ENCODE assay signal across 22 cellular contexts in genomic region chr7:92043098-92043497, GRCh38.
DNase-seq lines count a peak whose midpoint lies in the region; ATAC-seq, FAIRE-seq and TF ChIP-seq lines count a peak whose summit lies in the region.
"Had no signal": no experiment of that assay in that cellular context is flagged by ENCODE, and none has a peak within 500 bp of the region (broad histone marks: within the 10 kb centered on the region; RNA-seq: fewer than 3 reads in every experiment).

No MANE protein-coding gene starts in this region.

- H3K9me3 ChIP-seq in BLaER1 treated with 17β-estradiol and CSF1 and Interleukin-3, amounts not matched to agents 10 nM and 100 nM (replicated peaks in 1 of 11) = peaks cover 0 to 14% (median 0%) of the 10 kb centered on the region in 11 experiments; a peak in 1 of 22 replicates
- H3K9me3 ChIP-seq in K562 (replicated peaks; ENCODE audit: control insufficient read depth, insufficient read depth, low read depth, low read length) (no peaks in the 10 kb centered on the region), hepatocyte (ENCODE audit: low read depth) (no peaks in the 10 kb centered on the region), gastrocnemius medialis (no peaks in the 10 kb centered on the region), neural progenitor cell (ENCODE audit: low read depth) (no peaks in the 10 kb centered on the region)
- H3K9me3 ChIP-seq: SJSA1 had no signal

- TF ChIP-seq POLR2A in K562 (conservative IDR thresholded peaks at IDR 0.05) = no peak
- no peak for TF ChIP-seq POLR2A in gastrocnemius medialis (IDR thresholded peaks at IDR 0.05)

- no peaks in the 10 kb centered on the region for H3K27me3 Mint-ChIP-seq in activated CD4-positive, alpha-beta T cell treated with anti-CD3 and anti-CD28 coated beads, Interleukin-2, amount 10 ng/mL, durations not matched to agents 7 days and 5 days
- no peaks in the 10 kb centered on the region for H3K27me3 Mint-ChIP-seq in neural progenitor cell (ENCODE audit: insufficient read depth, low read depth)
- H3K27me3 Mint-ChIP-seq in T-helper 2 cell treated with Interferon-gamma antibody and Interleukin-4, amounts not matched to agents 5 μg/mL and 100 μg/mL, for 36 hours (ENCODE audit: low read depth) = no peaks in the 10 kb centered on the region
- H3K27me3 Mint-ChIP-seq: CD4-positive, CD25-positive, alpha-beta regulatory T cell had no signal

- H3K9me1 ChIP-seq in K562 (ENCODE audit: control insufficient read depth, insufficient read depth, low read length) = no peaks in the 10 kb centered on the region

- 88% methylated on average over 2 of the region's 2 CpGs for WGBS in K562 (ENCODE audit: insufficient coverage, low coverage, missing lambda C conversion rate)
- WGBS in hepatocyte (ENCODE audit: low lambda C conversion rate, missing lambda C conversion rate) = 93% methylated on average over 2 of the region's 2 CpGs

- peak overlapping the region in 8 of 11 experiments; percentile 33 to 73 (median 52); a peak in 13 of 22 replicates for H3K4me2 ChIP-seq in BLaER1 treated with 17β-estradiol and CSF1 and Interleukin-3, amounts not matched to agents 10 nM and 100 nM
- no peak overlapping the region for H3K4me2 ChIP-seq in K562 (ENCODE audit: insufficient read depth, low read length)
- H3K4me2 ChIP-seq in hepatocyte = peak overlapping the region; percentile 65
- no peak overlapping the region for H3K4me2 ChIP-seq in neural progenitor cell
- H3K4me2 ChIP-seq: GM23338 had no signal

- TF ChIP-seq CTCF in K562 (IDR thresholded peaks at IDR 0.05 in 2 of 3, conservative IDR thresholded peaks at IDR 0.05 in 1 of 3; ENCODE audit: insufficient read depth in 2 of 3, low read depth in 1 of 3, low read length in 3 of 3) (no peak), hepatocyte (IDR thresholded peaks at IDR 0.05; ENCODE audit: poor library complexity) (no peak), gastrocnemius medialis (IDR thresholded peaks at IDR 0.05 in 4 of 5, conservative IDR thresholded peaks at IDR 0.05 in 1 of 5) (no peak), neural progenitor cell (IDR thresholded peaks at IDR 0.05) (no peak)

- H3K36me3 ChIP-seq in BLaER1 treated with 17β-estradiol and CSF1 and Interleukin-3, amounts not matched to agents 10 nM and 100 nM = peaks cover 58 to 80% (median 68%) of the 10 kb centered on the region in 11 experiments
- H3K36me3 ChIP-seq in K562 (ENCODE audit: control insufficient read depth, insufficient read depth, low read length) (peaks cover 50% of the 10 kb centered on the region), hepatocyte (replicated peaks; ENCODE audit: insufficient read depth, low read depth) (no peaks in the 10 kb centered on the region), gastrocnemius medialis (peaks cover 0 to 32% of the 10 kb centered on the region in 2 donors), neural progenitor cell (peaks cover 29% of the 10 kb centered on the region)

- H3K9ac ChIP-seq in BLaER1 treated with 17β-estradiol and CSF1 and Interleukin-3, amounts not matched to agents 10 nM and 100 nM = no peak overlapping the region
- no peak overlapping the region for H3K9ac ChIP-seq in K562 (ENCODE audit: insufficient read depth in 1 of 2, low read depth in 2 of 2, low read length in 2 of 2)
- H3K9ac ChIP-seq in neural progenitor cell = no peak overlapping the region

- DNase-seq in K562 (ENCODE audit: extremely low read depth in 1 of 4, low spot score in 3 of 4) (no peak), hepatocyte (ENCODE audit: low spot score) (no peak), gastrocnemius medialis (no peak), neural progenitor cell (ENCODE audit: low spot score) (no peak)
- DNase-seq in activated CD4-positive, alpha-beta T cell treated with anti-CD3 and anti-CD28 coated beads, Interleukin-2, amount 10 ng/mL, durations not matched to agents 7 days and 5 days = no peak
- DNase-seq in stimulated activated naive CD8-positive, alpha-beta T cell treated with anti-CD3 and anti-CD28 coated beads, Interleukin-15, Interleukin-2, amounts not matched to agents 100 U/mL and 50 U/mL, for 24 hours = no peak
- no peak for DNase-seq in T-helper 2 cell treated with Interferon-gamma antibody and Interleukin-4, amounts not matched to agents 5 μg/mL and 100 μg/mL, for 36 hours (ENCODE audit: low spot score)
- DNase-seq: ACHN; AML-193; CD4-positive, CD25-positive, alpha-beta regulatory T cell; DMS79; KG1; NCI-H1092; NCI-H2081 treated with DMSO at 0.1 percent for 48 hours; NCI-H510A; NCI-H774; PC-3 had no signal

- H3F3A ChIP-seq in neural progenitor cell (ENCODE audit: low read depth) = no peaks in the 10 kb centered on the region

- H3K4me3 ChIP-seq in BLaER1 treated with 17β-estradiol and CSF1 and Interleukin-3, amounts not matched to agents 10 nM and 100 nM = peak overlapping the region in 1 of 10 experiments; percentile 27; a peak in 1 of 20 replicates
- H3K4me3 ChIP-seq in K562 = no peak overlapping the region
- no peak overlapping the region for H3K4me3 ChIP-seq in hepatocyte
- no peak overlapping the region for H3K4me3 ChIP-seq in gastrocnemius medialis
- H3K4me3 ChIP-seq in neural progenitor cell = no peak overlapping the region
- H3K4me3 ChIP-seq: GM23338, SJSA1 had no signal

- H2AFZ ChIP-seq in K562 (ENCODE audit: low read depth, low read length) (no peak overlapping the region), hepatocyte (no peak overlapping the region), neural progenitor cell (replicated peaks) (no peak overlapping the region)
- H2AFZ ChIP-seq: GM23338 had no signal

- POLR2A ChIA-PET in K562 (lab: Yijun Ruan, JAX) = interaction anchor here (0.6 kb wide), 1 partner anchor 23 kb away, joined by 3 read pairs; no protein-coding TSS in a partner anchor
- POLR2A ChIA-PET in activated CD4-positive, alpha-beta T cell treated with anti-CD3 and anti-CD28 coated beads, Interleukin-2, amount 10 ng/mL, durations not matched to agents 7 days and 5 days (lab: Charles Lee) = no interaction called here

- peak overlapping the region in 3 of 11 experiments; percentile 7 to 57 (median 35); a peak in 3 of 22 replicates for H3K27ac ChIP-seq in BLaER1 treated with 17β-estradiol and CSF1 and Interleukin-3, amounts not matched to agents 10 nM and 100 nM
- peak overlapping the region; percentile 36; the same call in 1 of the 3 replicates for H3K27ac ChIP-seq in K562 (ENCODE audit: extremely low read depth, low read depth, low read length)
- peak overlapping the region; percentile 67 for H3K27ac ChIP-seq in hepatocyte
- H3K27ac ChIP-seq in gastrocnemius medialis = peak overlapping the region; percentile 73 to 91 (median 83)
- H3K27ac ChIP-seq in neural progenitor cell = no peak overlapping the region
- H3K27ac ChIP-seq: RWPE1, SJSA1 had no signal

- no peaks in the 10 kb centered on the region for H3K79me2 ChIP-seq in K562 (ENCODE audit: control insufficient read depth, insufficient read depth, low read length)
- H3K79me2 ChIP-seq in hepatocyte = no peaks in the 10 kb centered on the region
- no peaks in the 10 kb centered on the region for H3K79me2 ChIP-seq in neural progenitor cell (ENCODE audit: low read depth)

- ATAC-seq in K562 = no peak
- no peak for ATAC-seq in gastrocnemius medialis
- ATAC-seq in stimulated activated naive CD8-positive, alpha-beta T cell treated with anti-CD3 and anti-CD28 coated beads, Interleukin-15, Interleukin-2, amounts not matched to agents 100 U/mL and 50 U/mL, for 24 hours = no peak
- ATAC-seq: GM23338, HCT116, PC-3 had no signal

- H3K27me3 ChIP-seq in BLaER1 treated with 17β-estradiol and CSF1 and Interleukin-3, amounts not matched to agents 10 nM and 100 nM = no peaks in the 10 kb centered on the region
- no peaks in the 10 kb centered on the region for H3K27me3 ChIP-seq in K562 (ENCODE audit: control insufficient read depth in 2 of 2, insufficient read depth in 2 of 2, low read length in 2 of 2)
- H3K27me3 ChIP-seq in hepatocyte = no peaks in the 10 kb centered on the region
- no peaks in the 10 kb centered on the region for H3K27me3 ChIP-seq in gastrocnemius medialis
- no peaks in the 10 kb centered on the region for H3K27me3 ChIP-seq in neural progenitor cell
- H3K27me3 ChIP-seq: SJSA1 had no signal

- H3K27ac Mint-ChIP-seq in activated CD4-positive, alpha-beta T cell treated with anti-CD3 and anti-CD28 coated beads, Interleukin-2, amount 10 ng/mL, durations not matched to agents 7 days and 5 days = no peak overlapping the region
- no peak overlapping the region for H3K27ac Mint-ChIP-seq in neural progenitor cell
- no peak overlapping the region for H3K27ac Mint-ChIP-seq in T-helper 2 cell treated with Interferon-gamma antibody and Interleukin-4, amounts not matched to agents 5 μg/mL and 100 μg/mL, for 36 hours
- H3K27ac Mint-ChIP-seq: CD4-positive, CD25-positive, alpha-beta regulatory T cell; GM23338 had no signal

- no peak for TF ChIP-seq EP300 in K562 (IDR thresholded peaks at IDR 0.05; ENCODE audit: low read length)

- peaks cover 26% of the 10 kb centered on the region for H3K36me3 Mint-ChIP-seq in activated CD4-positive, alpha-beta T cell treated with anti-CD3 and anti-CD28 coated beads, Interleukin-2, amount 10 ng/mL, durations not matched to agents 7 days and 5 days (ENCODE audit: low read depth)
- H3K36me3 Mint-ChIP-seq in neural progenitor cell = peaks cover 17% of the 10 kb centered on the region
- H3K36me3 Mint-ChIP-seq in T-helper 2 cell treated with Interferon-gamma antibody and Interleukin-4, amounts not matched to agents 5 μg/mL and 100 μg/mL, for 36 hours (ENCODE audit: low read depth) = peaks cover 15% of the 10 kb centered on the region

- no TSS peak for BruUV-seq in K562 (replicated peaks; lab: Mats Ljungman, UMichigan)

- intact Hi-C loops in K562 (cut with micrococcal nuclease) = no loop called here
- intact Hi-C loops in gastrocnemius medialis (cut with DNase I; ENCODE audit: low total_unique reads) = no loop called here

- no peaks in the 10 kb centered on the region for H3K9me3 Mint-ChIP-seq in activated CD4-positive, alpha-beta T cell treated with anti-CD3 and anti-CD28 coated beads, Interleukin-2, amount 10 ng/mL, durations not matched to agents 7 days and 5 days
- no peaks in the 10 kb centered on the region for H3K9me3 Mint-ChIP-seq in neural progenitor cell
- no peaks in the 10 kb centered on the region for H3K9me3 Mint-ChIP-seq in T-helper 2 cell treated with Interferon-gamma antibody and Interleukin-4, amounts not matched to agents 5 μg/mL and 100 μg/mL, for 36 hours
- H3K9me3 Mint-ChIP-seq: CD4-positive, CD25-positive, alpha-beta regulatory T cell; GM23338 had no signal

- in situ Hi-C loops in K562 (cut with MboI) = no loop called here
- in situ Hi-C loops in gastrocnemius medialis (cut with MboI; ENCODE audit: low sequenced_read_pairs in 4 of 4) = no loop called here

- H3K4me1 Mint-ChIP-seq in activated CD4-positive, alpha-beta T cell treated with anti-CD3 and anti-CD28 coated beads, Interleukin-2, amount 10 ng/mL, durations not matched to agents 7 days and 5 days = no peaks in the 10 kb centered on the region
- no peaks in the 10 kb centered on the region for H3K4me1 Mint-ChIP-seq in neural progenitor cell
- H3K4me1 Mint-ChIP-seq in T-helper 2 cell treated with Interferon-gamma antibody and Interleukin-4, amounts not matched to agents 5 μg/mL and 100 μg/mL, for 36 hours (ENCODE audit: low read depth) = no peaks in the 10 kb centered on the region
- H3K4me1 Mint-ChIP-seq: GM23338 had no signal

- CTCF ChIA-PET in K562 (lab: Yijun Ruan, JAX; ENCODE audit: low intra/inter-chr PET ratio) = no interaction called here
- CTCF ChIA-PET in activated CD4-positive, alpha-beta T cell treated with anti-CD3 and anti-CD28 coated beads, Interleukin-2, amount 10 ng/mL, durations not matched to agents 7 days and 5 days (lab: Charles Lee) = interaction anchor here (0.6 to 1.7 kb wide), 2 partner anchors 15 to 1782 kb away, joined by 3 to 4 read pairs; no protein-coding TSS in a partner anchor

- TF ChIP-seq RAD21 in K562 (CRISPR knock-in tag; conservative IDR thresholded peaks at IDR 0.05 in 1 of 2, IDR thresholded peaks at IDR 0.05 in 1 of 2) = no peak

- peaks cover 7 to 47% (median 22%) of the 10 kb centered on the region in 10 experiments; a peak in 19 of 20 replicates for H3K4me1 ChIP-seq in BLaER1 treated with 17β-estradiol and CSF1 and Interleukin-3, amounts not matched to agents 10 nM and 100 nM
- H3K4me1 ChIP-seq in K562 (replicated peaks in 1 of 2; ENCODE audit: control insufficient read depth in 2 of 2, insufficient read depth in 2 of 2, low read length in 2 of 2) = peaks cover 0 to 8% of the 10 kb centered on the region in 2 experiments; a peak in 2 of 5 replicates
- peaks cover 4% of the 10 kb centered on the region for H3K4me1 ChIP-seq in hepatocyte (ENCODE audit: insufficient read depth)
- H3K4me1 ChIP-seq in gastrocnemius medialis = peaks cover 33 to 37% of the 10 kb centered on the region in 2 donors
- H3K4me1 ChIP-seq in neural progenitor cell = no peaks in the 10 kb centered on the region
- H3K4me1 ChIP-seq: SJSA1 had no signal

- H3K9me2 ChIP-seq in hepatocyte (replicated peaks; ENCODE audit: insufficient read depth) = no peaks in the 10 kb centered on the region

- no peak for FAIRE-seq in K562 (lab: Jason Lieb, UNC)

- H3K4me3 Mint-ChIP-seq in activated CD4-positive, alpha-beta T cell treated with anti-CD3 and anti-CD28 coated beads, Interleukin-2, amount 10 ng/mL, durations not matched to agents 7 days and 5 days = no peak overlapping the region
- H3K4me3 Mint-ChIP-seq in neural progenitor cell = no peak overlapping the region
- H3K4me3 Mint-ChIP-seq in T-helper 2 cell treated with Interferon-gamma antibody and Interleukin-4, amounts not matched to agents 5 μg/mL and 100 μg/mL, for 36 hours = no peak overlapping the region
- H3K4me3 Mint-ChIP-seq: CD4-positive, CD25-positive, alpha-beta regulatory T cell; GM23338 had no signal

- H4K20me1 ChIP-seq in BLaER1 treated with 17β-estradiol and CSF1 and Interleukin-3, amounts not matched to agents 10 nM and 100 nM = no peaks in the 10 kb centered on the region
- H4K20me1 ChIP-seq in K562 (replicated peaks; ENCODE audit: control insufficient read depth, insufficient read depth, low read length) = no peaks in the 10 kb centered on the region
- no peaks in the 10 kb centered on the region for H4K20me1 ChIP-seq in hepatocyte (ENCODE audit: insufficient read depth, poor library complexity, severe bottlenecking)
- no peaks in the 10 kb centered on the region for H4K20me1 ChIP-seq in neural progenitor cell (ENCODE audit: low read depth)

Comparison
In these comparisons a context has a peak if more than half of its experiments do, and no peak if none do; other contexts are left out.
1. H3K4me2 ChIP-seq: peak in BLaER1 treated with 17β-estradiol and CSF1 and Interleukin-3, amounts not matched to agents 10 nM and 100 nM (8 of 11) and hepatocyte (single experiment); none in K562 (single experiment) and neural progenitor cell (single experiment).